1 cellular context compared by ENCODE assay signal in the genomic region with DNA sequence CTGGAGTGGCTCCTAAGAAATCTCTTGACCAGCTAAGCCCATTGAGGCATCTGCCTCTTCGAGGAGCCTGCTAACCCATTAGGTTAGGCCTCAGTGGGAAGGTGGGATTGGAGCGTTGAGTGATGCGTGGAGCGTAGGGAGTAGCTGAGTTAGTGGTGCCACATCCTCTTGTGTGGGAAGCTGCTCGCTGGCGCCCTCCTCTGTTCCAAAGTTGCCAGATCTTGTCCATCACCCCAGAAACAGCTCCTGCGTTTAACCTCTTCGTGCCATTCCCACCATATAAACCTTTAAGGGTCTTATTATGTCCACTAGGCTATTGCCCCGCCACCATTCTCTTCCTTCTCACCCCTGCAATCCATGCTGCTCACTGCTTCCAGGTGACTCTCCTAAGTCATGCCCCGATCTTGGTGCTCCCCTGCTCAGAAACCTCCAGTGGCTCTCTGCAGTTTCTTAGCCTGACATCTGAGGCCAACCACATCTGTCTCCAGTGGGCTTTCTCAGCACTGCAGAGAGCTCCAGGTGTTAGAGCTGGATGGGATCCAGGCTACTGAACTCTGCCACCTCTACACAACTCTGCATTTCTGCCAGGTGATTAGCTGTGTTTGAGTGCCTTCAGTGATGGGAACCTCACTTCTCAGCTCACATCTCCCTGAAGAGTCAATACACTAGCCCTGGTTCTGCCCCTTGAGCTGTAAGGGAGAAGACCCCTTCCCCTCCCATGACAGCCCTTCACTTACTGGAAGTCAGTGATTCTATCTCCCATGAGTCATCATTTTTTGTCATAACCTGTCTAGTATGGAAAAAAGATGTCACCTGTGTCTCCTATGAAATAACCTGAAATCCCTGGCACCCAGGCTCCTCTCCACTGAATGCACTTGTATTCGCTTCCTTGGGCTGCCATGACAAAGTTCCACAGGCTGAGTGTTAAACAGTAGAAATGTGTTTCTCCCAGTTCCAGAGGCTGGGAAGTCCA.
TF ChIP-seq lines count a peak whose summit lies in the region.

No MANE protein-coding gene starts in this region.

TF ChIP-seq in GM23338, 12 proteins besides CTCF, POLR2A, EP300 and RAD21 (continued from another document):
- TF ChIP-seq, protein P1, sequence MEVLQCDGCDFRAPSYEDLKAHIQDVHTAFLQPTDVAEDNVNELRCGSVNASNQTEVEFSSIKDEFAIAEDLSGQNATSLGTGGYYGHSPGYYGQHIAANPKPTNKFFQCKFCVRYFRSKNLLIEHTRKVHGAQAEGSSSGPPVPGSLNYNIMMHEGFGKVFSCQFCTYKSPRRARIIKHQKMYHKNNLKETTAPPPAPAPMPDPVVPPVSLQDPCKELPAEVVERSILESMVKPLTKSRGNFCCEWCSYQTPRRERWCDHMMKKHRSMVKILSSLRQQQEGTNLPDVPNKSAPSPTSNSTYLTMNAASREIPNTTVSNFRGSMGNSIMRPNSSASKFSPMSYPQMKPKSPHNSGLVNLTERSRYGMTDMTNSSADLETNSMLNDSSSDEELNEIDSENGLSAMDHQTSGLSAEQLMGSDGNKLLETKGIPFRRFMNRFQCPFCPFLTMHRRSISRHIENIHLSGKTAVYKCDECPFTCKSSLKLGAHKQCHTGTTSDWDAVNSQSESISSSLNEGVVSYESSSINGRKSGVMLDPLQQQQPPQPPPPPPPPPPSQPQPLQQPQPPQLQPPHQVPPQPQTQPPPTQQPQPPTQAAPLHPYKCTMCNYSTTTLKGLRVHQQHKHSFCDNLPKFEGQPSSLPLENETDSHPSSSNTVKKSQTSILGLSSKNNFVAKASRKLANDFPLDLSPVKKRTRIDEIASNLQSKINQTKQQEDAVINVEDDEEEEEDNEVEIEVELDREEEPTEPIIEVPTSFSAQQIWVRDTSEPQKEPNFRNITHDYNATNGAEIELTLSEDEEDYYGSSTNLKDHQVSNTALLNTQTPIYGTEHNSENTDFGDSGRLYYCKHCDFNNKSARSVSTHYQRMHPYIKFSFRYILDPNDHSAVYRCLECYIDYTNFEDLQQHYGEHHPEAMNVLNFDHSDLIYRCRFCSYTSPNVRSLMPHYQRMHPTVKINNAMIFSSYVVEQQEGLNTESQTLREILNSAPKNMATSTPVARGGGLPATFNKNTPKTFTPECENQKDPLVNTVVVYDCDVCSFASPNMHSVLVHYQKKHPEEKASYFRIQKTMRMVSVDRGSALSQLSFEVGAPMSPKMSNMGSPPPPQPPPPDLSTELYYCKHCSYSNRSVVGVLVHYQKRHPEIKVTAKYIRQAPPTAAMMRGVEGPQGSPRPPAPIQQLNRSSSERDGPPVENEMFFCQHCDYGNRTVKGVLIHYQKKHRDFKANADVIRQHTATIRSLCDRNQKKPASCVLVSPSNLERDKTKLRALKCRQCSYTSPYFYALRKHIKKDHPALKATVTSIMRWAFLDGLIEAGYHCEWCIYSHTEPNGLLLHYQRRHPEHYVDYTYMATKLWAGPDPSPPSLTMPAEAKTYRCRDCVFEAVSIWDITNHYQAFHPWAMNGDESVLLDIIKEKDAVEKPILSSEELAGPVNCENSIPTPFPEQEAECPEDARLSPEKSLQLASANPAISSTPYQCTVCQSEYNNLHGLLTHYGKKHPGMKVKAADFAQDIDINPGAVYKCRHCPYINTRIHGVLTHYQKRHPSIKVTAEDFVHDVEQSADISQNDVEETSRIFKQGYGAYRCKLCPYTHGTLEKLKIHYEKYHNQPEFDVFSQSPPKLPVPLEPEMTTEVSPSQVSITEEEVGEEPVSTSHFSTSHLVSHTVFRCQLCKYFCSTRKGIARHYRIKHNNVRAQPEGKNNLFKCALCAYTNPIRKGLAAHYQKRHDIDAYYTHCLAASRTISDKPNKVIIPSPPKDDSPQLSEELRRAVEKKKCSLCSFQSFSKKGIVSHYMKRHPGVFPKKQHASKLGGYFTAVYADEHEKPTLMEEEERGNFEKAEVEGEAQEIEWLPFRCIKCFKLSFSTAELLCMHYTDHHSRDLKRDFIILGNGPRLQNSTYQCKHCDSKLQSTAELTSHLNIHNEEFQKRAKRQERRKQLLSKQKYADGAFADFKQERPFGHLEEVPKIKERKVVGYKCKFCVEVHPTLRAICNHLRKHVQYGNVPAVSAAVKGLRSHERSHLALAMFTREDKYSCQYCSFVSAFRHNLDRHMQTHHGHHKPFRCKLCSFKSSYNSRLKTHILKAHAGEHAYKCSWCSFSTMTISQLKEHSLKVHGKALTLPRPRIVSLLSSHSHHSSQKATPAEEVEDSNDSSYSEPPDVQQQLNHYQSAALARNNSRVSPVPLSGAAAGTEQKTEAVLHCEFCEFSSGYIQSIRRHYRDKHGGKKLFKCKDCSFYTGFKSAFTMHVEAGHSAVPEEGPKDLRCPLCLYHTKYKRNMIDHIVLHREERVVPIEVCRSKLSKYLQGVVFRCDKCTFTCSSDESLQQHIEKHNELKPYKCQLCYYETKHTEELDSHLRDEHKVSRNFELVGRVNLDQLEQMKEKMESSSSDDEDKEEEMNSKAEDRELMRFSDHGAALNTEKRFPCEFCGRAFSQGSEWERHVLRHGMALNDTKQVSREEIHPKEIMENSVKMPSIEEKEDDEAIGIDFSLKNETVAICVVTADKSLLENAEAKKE (CRISPR knock-in tag; IDR thresholded peaks at IDR 0.05): no peak
- TF ChIP-seq, protein P2, sequence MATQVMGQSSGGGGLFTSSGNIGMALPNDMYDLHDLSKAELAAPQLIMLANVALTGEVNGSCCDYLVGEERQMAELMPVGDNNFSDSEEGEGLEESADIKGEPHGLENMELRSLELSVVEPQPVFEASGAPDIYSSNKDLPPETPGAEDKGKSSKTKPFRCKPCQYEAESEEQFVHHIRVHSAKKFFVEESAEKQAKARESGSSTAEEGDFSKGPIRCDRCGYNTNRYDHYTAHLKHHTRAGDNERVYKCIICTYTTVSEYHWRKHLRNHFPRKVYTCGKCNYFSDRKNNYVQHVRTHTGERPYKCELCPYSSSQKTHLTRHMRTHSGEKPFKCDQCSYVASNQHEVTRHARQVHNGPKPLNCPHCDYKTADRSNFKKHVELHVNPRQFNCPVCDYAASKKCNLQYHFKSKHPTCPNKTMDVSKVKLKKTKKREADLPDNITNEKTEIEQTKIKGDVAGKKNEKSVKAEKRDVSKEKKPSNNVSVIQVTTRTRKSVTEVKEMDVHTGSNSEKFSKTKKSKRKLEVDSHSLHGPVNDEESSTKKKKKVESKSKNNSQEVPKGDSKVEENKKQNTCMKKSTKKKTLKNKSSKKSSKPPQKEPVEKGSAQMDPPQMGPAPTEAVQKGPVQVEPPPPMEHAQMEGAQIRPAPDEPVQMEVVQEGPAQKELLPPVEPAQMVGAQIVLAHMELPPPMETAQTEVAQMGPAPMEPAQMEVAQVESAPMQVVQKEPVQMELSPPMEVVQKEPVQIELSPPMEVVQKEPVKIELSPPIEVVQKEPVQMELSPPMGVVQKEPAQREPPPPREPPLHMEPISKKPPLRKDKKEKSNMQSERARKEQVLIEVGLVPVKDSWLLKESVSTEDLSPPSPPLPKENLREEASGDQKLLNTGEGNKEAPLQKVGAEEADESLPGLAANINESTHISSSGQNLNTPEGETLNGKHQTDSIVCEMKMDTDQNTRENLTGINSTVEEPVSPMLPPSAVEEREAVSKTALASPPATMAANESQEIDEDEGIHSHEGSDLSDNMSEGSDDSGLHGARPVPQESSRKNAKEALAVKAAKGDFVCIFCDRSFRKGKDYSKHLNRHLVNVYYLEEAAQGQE (IDR thresholded peaks at IDR 0.05; ENCODE audit: unreplicated experiment): peak; percentile 12
- TF ChIP-seq EZH2 (IDR thresholded peaks at IDR 0.05; ENCODE audit: low read depth, unreplicated experiment) (no peak), EZH2phosphoT487 (IDR thresholded peaks at IDR 0.05; ENCODE audit: unreplicated experiment) (no peak), CREB1 (CRISPR knock-in tag; IDR thresholded peaks at IDR 0.05; ENCODE audit: low read depth) (no peak)
